ENCODE assay signal across 9 cellular contexts in the genomic region with DNA sequence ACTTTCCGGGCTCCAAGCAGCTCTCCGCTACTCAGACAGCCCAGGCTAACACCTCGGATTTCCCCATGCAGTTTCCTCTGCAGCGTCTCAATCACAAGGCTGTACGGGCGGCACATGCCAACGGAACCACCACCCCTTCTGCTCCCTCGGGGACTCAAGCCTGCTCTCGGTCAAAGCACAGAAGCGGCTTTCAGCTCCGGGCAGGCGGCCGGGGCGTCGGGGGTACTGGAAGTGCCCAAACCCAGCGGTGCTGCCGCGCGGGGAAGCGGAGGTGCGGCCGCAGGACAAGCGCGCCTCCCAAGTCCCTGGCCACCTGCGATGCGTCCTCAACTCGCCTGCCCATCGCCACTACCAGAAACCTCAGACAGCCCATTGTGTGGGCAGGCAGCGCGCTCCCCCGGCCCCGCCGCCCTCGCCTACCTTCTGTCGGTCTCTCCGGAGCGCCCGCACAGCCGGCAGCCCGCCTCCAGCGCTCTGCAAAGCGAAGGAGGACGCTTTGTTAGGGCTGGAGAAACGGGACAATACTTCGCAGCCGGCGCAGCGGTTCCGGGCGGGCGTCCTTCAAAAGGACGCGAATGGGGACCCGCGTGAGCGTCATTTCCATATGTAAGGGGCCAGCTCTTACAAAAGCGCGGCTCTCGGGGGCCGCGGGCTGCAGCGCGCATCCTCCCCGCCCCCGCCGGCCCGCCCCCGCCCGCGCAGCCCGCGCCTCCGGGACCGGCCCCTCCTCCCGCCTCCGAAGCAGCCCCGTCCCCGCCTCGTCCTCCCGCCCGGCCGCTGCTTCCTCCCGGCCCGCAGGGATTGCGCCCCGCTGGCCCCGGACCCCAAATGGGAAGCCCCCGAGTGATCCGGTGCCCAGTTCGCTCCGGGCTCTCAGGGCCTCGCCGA. TPM values are rescaled to one million over a fixed set of nuclear protein-coding genes. Genes with fewer than 3 reads are reported as not detected.
DNase-seq lines count a peak whose midpoint lies in the region; ATAC-seq and TF ChIP-seq lines count a peak whose summit lies in the region.
"Had no signal": no experiment of that assay in that cellular context is flagged by ENCODE, and none has a peak within 500 bp of the region (broad histone marks: within the 10 kb centered on the region; RNA-seq: fewer than 3 reads in every experiment).

No MANE protein-coding gene starts in this region.

- H3K9me3 Mint-ChIP-seq in T-helper 1 cell treated with Interleukin-12 subunit alpha and Interleukin-12 subunit beta and Interleukin-4 antibody, amounts not matched to agents 30 μg/mL and 1 μg/mL, for 36 hours, result no peaks in the 10 kb centered on the region

- no peaks in the 10 kb centered on the region for H3K9me3 ChIP-seq in gastrocnemius medialis

- peak; percentile 40 to 46 for TF ChIP-seq POLR2A in gastrocnemius medialis (IDR thresholded peaks at IDR 0.05)

- H3K27ac ChIP-seq in gastrocnemius medialis, result peak overlapping the region; percentile 84 to 92 (median 90)

- no peaks in the 10 kb centered on the region for H3K27me3 ChIP-seq in gastrocnemius medialis

- H3K27me3 Mint-ChIP-seq in T-helper 1 cell treated with Interleukin-12 subunit alpha and Interleukin-12 subunit beta and Interleukin-4 antibody, amounts not matched to agents 30 μg/mL and 1 μg/mL, for 36 hours (ENCODE audit: low read depth), result peaks cover 22% of the 10 kb centered on the region

- H3K4me1 Mint-ChIP-seq in T-helper 1 cell treated with Interleukin-12 subunit alpha and Interleukin-12 subunit beta and Interleukin-4 antibody, amounts not matched to agents 30 μg/mL and 1 μg/mL, for 36 hours (ENCODE audit: low read depth), result peaks cover 40% of the 10 kb centered on the region

- H3K4me3 ChIP-seq in iPS-11a (ENCODE audit: low read depth, low read length), result peak overlapping the region; percentile 63
- peak overlapping the region; percentile 68 to 90 (median 81) for H3K4me3 ChIP-seq in gastrocnemius medialis

- peak overlapping the region; percentile 56 for H3K27ac Mint-ChIP-seq in T-helper 1 cell treated with Interleukin-12 subunit alpha and Interleukin-12 subunit beta and Interleukin-4 antibody, amounts not matched to agents 30 μg/mL and 1 μg/mL, for 36 hours

- intact Hi-C loops in gastrocnemius medialis (cut with DNase I; ENCODE audit: low total_unique reads), result loop anchor here (2.0 to 5.0 kb wide), 2 partner anchors 31 to 38 kb away; no protein-coding TSS in a partner anchor

- H3K36me3 Mint-ChIP-seq in T-helper 1 cell treated with Interleukin-12 subunit alpha and Interleukin-12 subunit beta and Interleukin-4 antibody, amounts not matched to agents 30 μg/mL and 1 μg/mL, for 36 hours (ENCODE audit: low read depth), result peaks cover 20% of the 10 kb centered on the region

- peak; percentile 56 for DNase-seq in EL
- DNase-seq in Kasumi-1 (lab: John Stamatoyannopoulos, UW), result peak; percentile 38 to 44
- DNase-seq in astrocyte of the hippocampus (ENCODE audit: low read depth, low spot score), result peak; percentile 65
- DNase-seq in gastrocnemius medialis, result peak; percentile 29 to 50
- DNase-seq in cortex of kidney (lab: John Stamatoyannopoulos, UW), result no peak

- TF ChIP-seq CTCF in gastrocnemius medialis (IDR thresholded peaks at IDR 0.05 in 4 of 5, conservative IDR thresholded peaks at IDR 0.05 in 1 of 5), result no peak

- ATAC-seq in GM21825 (IDR thresholded peaks at IDR 0.05; ENCODE audit: unreplicated experiment) (peak; percentile 27), gastrocnemius medialis (peak; percentile 65 to 72)

- in situ Hi-C loops in gastrocnemius medialis (cut with MboI; ENCODE audit: low sequenced_read_pairs in 4 of 4), result no loop called here

- H3K36me3 ChIP-seq in gastrocnemius medialis, result no peaks in the 10 kb centered on the region

- H3K4me1 ChIP-seq in gastrocnemius medialis, result peaks cover 25 to 29% of the 10 kb centered on the region in 2 donors

- H3K4me3 Mint-ChIP-seq in T-helper 1 cell treated with Interleukin-12 subunit alpha and Interleukin-12 subunit beta and Interleukin-4 antibody, amounts not matched to agents 30 μg/mL and 1 μg/mL, for 36 hours, result peak overlapping the region; percentile 92

RNA-seq across cellular contexts. Expression of gene NIN, which starts 0.7 kb away (rescaled TPM):
- 10 to 100 TPM; 16.2 to 49.3 (median 29.2) TPM for total RNA-seq in gastrocnemius medialis

RNA-seq across cellular contexts. Expression of gene ABHD12B, which starts 41.6 kb away (rescaled TPM):
- not detected for total RNA-seq in gastrocnemius medialis
- total RNA-seq: pulmonary artery endothelial cell had no signal
